In the genomic region with DNA sequence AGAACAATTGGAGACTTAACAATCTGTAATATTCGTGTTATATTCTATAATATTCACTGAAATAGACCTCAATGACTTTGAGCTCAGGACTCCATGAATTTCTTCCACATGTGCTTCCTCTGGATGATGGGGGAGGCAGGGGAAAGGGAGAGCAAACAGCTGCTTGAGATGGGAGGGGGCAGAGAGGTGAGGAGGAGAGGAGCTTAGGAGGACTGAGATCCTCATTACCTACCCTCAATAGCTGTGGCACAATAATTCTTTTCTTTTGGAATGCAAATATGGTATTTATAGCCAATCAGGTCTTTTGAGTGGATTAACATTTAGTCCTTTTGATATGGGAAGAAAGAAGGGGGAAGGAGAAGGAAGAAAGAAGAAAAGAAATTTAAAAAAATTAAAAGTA, we compare ENCODE assay signal across 12 cellular contexts.
DNase-seq lines count a peak whose midpoint lies in the region; ATAC-seq, FAIRE-seq and TF ChIP-seq lines count a peak whose summit lies in the region.
"Had no signal": no experiment of that assay in that cellular context is flagged by ENCODE, and none has a peak within 500 bp of the region (broad histone marks: within the 10 kb centered on the region; RNA-seq: fewer than 3 reads in every experiment).

No MANE protein-coding gene starts in this region.

- POLR2A ChIA-PET in CD4-positive, alpha-beta T cell (lab: Charles Lee), result interaction anchor here (0.9 to 3.5 kb wide), 5 partner anchors 15 to 214 kb away, joined by 3 to 17 read pairs (median 9); a partner anchor contains a TSS
- POLR2A ChIA-PET in GM12878 (lab: Charles Lee), result interaction anchor here (0.7 to 3.4 kb wide), 13 partner anchors 9 to 208 kb away, joined by 3 to 20 read pairs (median 4); no protein-coding TSS in a partner anchor

- H3K36me3 ChIP-seq in GM12878 (ENCODE audit: control insufficient read depth in 2 of 2, insufficient read depth in 2 of 2, low read length in 1 of 2) (no peaks in the 10 kb centered on the region), neural progenitor cell (no peaks in the 10 kb centered on the region)
- H3K36me3 ChIP-seq: cardiac muscle cell had no signal

- H3K27ac ChIP-seq in CD4-positive, alpha-beta T cell (ENCODE audit: low read depth, low read length), result no peak overlapping the region
- H3K27ac ChIP-seq in GM12878 (ENCODE audit: control insufficient read depth, insufficient read depth) (peak overlapping the region; percentile 99), neural progenitor cell (no peak overlapping the region)
- H3K27ac ChIP-seq: cardiac muscle cell, HL-60 had no signal

- no peaks in the 10 kb centered on the region for H3K27me3 ChIP-seq in CD4-positive, alpha-beta T cell (ENCODE audit: control insufficient read depth, insufficient read depth, low read length)
- H3K27me3 ChIP-seq in GM12878 (replicated peaks in 1 of 2; ENCODE audit: control insufficient read depth in 2 of 2, insufficient read depth in 2 of 2, low read length in 1 of 2), result no peaks in the 10 kb centered on the region
- H3K27me3 ChIP-seq in neural progenitor cell, result no peaks in the 10 kb centered on the region
- H3K27me3 ChIP-seq: cardiac muscle cell had no signal

- H3K9me3 Mint-ChIP-seq in CD4-positive, alpha-beta T cell, result no peaks in the 10 kb centered on the region
- H3K9me3 Mint-ChIP-seq in HFFc6, result no peaks in the 10 kb centered on the region
- no peaks in the 10 kb centered on the region for H3K9me3 Mint-ChIP-seq in neural progenitor cell

- ATAC-seq in CD4-positive, alpha-beta T cell (ENCODE audit: poor library complexity), result no peak
- no peak for ATAC-seq in GM12878
- ATAC-seq: activated CD8-positive, alpha-beta memory T cell treated with anti-CD3 and anti-CD28 coated beads, Interleukin-2, amount 10 ng/mL, durations not matched to agents 7 days and 5 days had no signal

- no peak for TF ChIP-seq EP300 in GM12878 (IDR thresholded peaks at IDR 0.05; ENCODE audit: borderline replicate concordance in 1 of 2, control insufficient read depth in 1 of 2, low read depth in 2 of 2, low read length in 2 of 2)

- no peak for FAIRE-seq in GM12878 (lab: Jason Lieb, UNC)
- no peak for FAIRE-seq in D721Med (lab: Jason Lieb, UNC)

- H3K4me3 Mint-ChIP-seq in CD4-positive, alpha-beta T cell, result peak overlapping the region; percentile 50
- H3K4me3 Mint-ChIP-seq in HFFc6, result no peak overlapping the region; the same call in 1 of the 2 replicates
- H3K4me3 Mint-ChIP-seq in neural progenitor cell, result no peak overlapping the region
- H3K4me3 Mint-ChIP-seq: activated CD8-positive, alpha-beta memory T cell treated with anti-CD3 and anti-CD28 coated beads, Interleukin-2, amount 10 ng/mL, durations not matched to agents 7 days and 5 days had no signal

- H2AFZ ChIP-seq in GM12878 (ENCODE audit: control insufficient read depth, low read depth, low read length), result peak overlapping the region; percentile 57
- no peak overlapping the region for H2AFZ ChIP-seq in neural progenitor cell (replicated peaks)

- peaks cover 80% of the 10 kb centered on the region for H3K4me1 Mint-ChIP-seq in CD4-positive, alpha-beta T cell (ENCODE audit: low read depth)
- H3K4me1 Mint-ChIP-seq in HFFc6 (ENCODE audit: low read depth) (peaks cover 71% of the 10 kb centered on the region), neural progenitor cell (peaks cover 59% of the 10 kb centered on the region)

- RAD21 ChIA-PET in GM12878 (lab: Charles Lee; ENCODE audit: unreplicated experiment), result interaction anchor here (0.7 to 3.7 kb wide), 20 partner anchors 12 to 282 kb away, joined by 3 to 30 read pairs (median 6); a partner anchor contains a TSS

- intact Hi-C loops in CD4-positive, alpha-beta T cell (cut with DNase I, micrococcal nuclease), result loop anchor here (5.0 kb wide), 2 partner anchors 35 to 95 kb away; no protein-coding TSS in a partner anchor
- intact Hi-C loops in GM12878 (cut with micrococcal nuclease; ENCODE audit: unreplicated experiment), result loop anchor here (2.0 to 10.0 kb wide), 5 partner anchors 35 to 407 kb away; no protein-coding TSS in a partner anchor

- CTCF ChIA-PET in CD4-positive, alpha-beta T cell (lab: Charles Lee), result interaction anchor here (0.6 to 1.5 kb wide), 4 partner anchors 12 to 258 kb away, joined by 3 to 7 read pairs (median 4); no protein-coding TSS in a partner anchor
- CTCF ChIA-PET in GM12878 (lab: Yijun Ruan, JAX), result interaction anchor here (0.6 to 2.0 kb wide), 12 partner anchors 14 to 282 kb away, joined by 3 to 6 read pairs (median 3); no protein-coding TSS in a partner anchor

- H3K9me3 ChIP-seq in CD4-positive, alpha-beta T cell (ENCODE audit: control insufficient read depth, low read length), result no peaks in the 10 kb centered on the region
- H3K9me3 ChIP-seq in GM12878 (replicated peaks; ENCODE audit: control insufficient read depth, insufficient read depth, low read length) (no peaks in the 10 kb centered on the region), neural progenitor cell (ENCODE audit: low read depth) (no peaks in the 10 kb centered on the region)

- H3K79me2 ChIP-seq in GM12878 (ENCODE audit: control insufficient read depth, insufficient read depth, low read length), result peaks cover 2% of the 10 kb centered on the region; the same call in 1 of the 2 replicates
- H3K79me2 ChIP-seq in neural progenitor cell (ENCODE audit: low read depth), result no peaks in the 10 kb centered on the region

- no peak for DNase-seq in CD4-positive, alpha-beta T cell
- DNase-seq in HFFc6 (no peak), GM12878 (ENCODE audit: low read depth, low spot score) (no peak), neural progenitor cell (ENCODE audit: low spot score) (peak; percentile 46), H4 (ENCODE audit: low spot score) (no peak), cortex of kidney (lab: John Stamatoyannopoulos, UW) (no peak), D721Med (ENCODE audit: insufficient read length, low spot score) (no peak), NCI-H69 (lab: John Stamatoyannopoulos, UW) (no peak)
- DNase-seq: activated CD8-positive, alpha-beta memory T cell treated with anti-CD3 and anti-CD28 coated beads, Interleukin-2, amount 10 ng/mL, durations not matched to agents 7 days and 5 days; NCI-H2081 had no signal

- H3F3A ChIP-seq in neural progenitor cell (ENCODE audit: low read depth), result peaks cover 47% of the 10 kb centered on the region

- peaks cover 78% of the 10 kb centered on the region for H3K4me1 ChIP-seq in GM12878 (ENCODE audit: control insufficient read depth, insufficient read depth, low read length)
- H3K4me1 ChIP-seq in neural progenitor cell, result peaks cover 51% of the 10 kb centered on the region

- no peak for TF ChIP-seq CTCF in CD4-positive, alpha-beta T cell (IDR thresholded peaks at IDR 0.05)
- TF ChIP-seq CTCF in HFFc6 (IDR thresholded peaks at IDR 0.05) (no peak), GM12878 (IDR thresholded peaks at IDR 0.05 in 2 of 3, conservative IDR thresholded peaks at IDR 0.05 in 1 of 3; ENCODE audit: control insufficient read depth in 2 of 3, extremely low read depth in 1 of 3, insufficient read depth in 1 of 3, low read depth in 3 of 3, low read length in 3 of 3) (no peak), neural progenitor cell (IDR thresholded peaks at IDR 0.05) (no peak), D721Med (IDR thresholded peaks at IDR 0.05; ENCODE audit: insufficient read depth, missing control alignments) (no peak)

- peak overlapping the region; percentile 42 for H3K9ac ChIP-seq in GM12878 (ENCODE audit: control insufficient read depth, insufficient read depth, low read length)
- no peak overlapping the region for H3K9ac ChIP-seq in neural progenitor cell

- H3K4me2 ChIP-seq in GM12878 (ENCODE audit: control insufficient read depth, insufficient read depth) (peak overlapping the region; percentile 29), neural progenitor cell (peak overlapping the region; percentile 57)

- TF ChIP-seq POLR2A in GM12878 (IDR thresholded peaks at IDR 0.05; ENCODE audit: low read depth, low read length), result no peak

- BruUV-seq in GM12878 (replicated peaks; lab: Mats Ljungman, UMichigan), result no TSS peak

- WGBS in GM12878 (ENCODE audit: insufficient coverage, insufficient replicate concordance, low lambda C conversion rate, missing lambda C conversion rate), result 0% methylated on average over 1 of the region's 1 CpG

- in situ Hi-C loops in GM12878 (cut with MboI), result no loop called here

- SMC1A ChIA-PET in GM12878 (lab: Charles Lee; ENCODE audit: uncharacterized antibody, unreplicated experiment), result interaction anchor here (0.9 to 12.4 kb wide), 32 partner anchors 11 to 282 kb away, joined by 3 to 149 read pairs (median 6); no protein-coding TSS in a partner anchor

- H4K20me1 ChIP-seq in GM12878 (ENCODE audit: control insufficient read depth, insufficient read depth) (no peaks in the 10 kb centered on the region), neural progenitor cell (ENCODE audit: low read depth) (no peaks in the 10 kb centered on the region)

- H3K36me3 Mint-ChIP-seq in CD4-positive, alpha-beta T cell (ENCODE audit: low read depth), result no peaks in the 10 kb centered on the region
- H3K36me3 Mint-ChIP-seq in HFFc6 (ENCODE audit: low read depth) (no peaks in the 10 kb centered on the region), neural progenitor cell (no peaks in the 10 kb centered on the region)
- H3K36me3 Mint-ChIP-seq: activated CD8-positive, alpha-beta memory T cell treated with anti-CD3 and anti-CD28 coated beads, Interleukin-2, amount 10 ng/mL, durations not matched to agents 7 days and 5 days had no signal

- peak overlapping the region; percentile 92 for H3K27ac Mint-ChIP-seq in CD4-positive, alpha-beta T cell
- H3K27ac Mint-ChIP-seq in HFFc6 (peak overlapping the region; percentile 78), neural progenitor cell (no peak overlapping the region)

- H3K27me3 Mint-ChIP-seq in CD4-positive, alpha-beta T cell, result no peaks in the 10 kb centered on the region
- H3K27me3 Mint-ChIP-seq in HFFc6 (ENCODE audit: insufficient read depth) (no peaks in the 10 kb centered on the region), neural progenitor cell (ENCODE audit: insufficient read depth, low read depth) (no peaks in the 10 kb centered on the region)
- H3K27me3 Mint-ChIP-seq: activated CD8-positive, alpha-beta memory T cell treated with anti-CD3 and anti-CD28 coated beads, Interleukin-2, amount 10 ng/mL, durations not matched to agents 7 days and 5 days had no signal

- TF ChIP-seq RAD21 in GM12878 (IDR thresholded peaks at IDR 0.05; ENCODE audit: insufficient read depth, low read depth, low read length), result no peak

- H3K4me3 ChIP-seq in GM12878 (no peak overlapping the region), neural progenitor cell (no peak overlapping the region)
- H3K4me3 ChIP-seq: cardiac muscle cell had no signal

TF ChIP-seq in GM12878, 131 proteins besides CTCF, POLR2A, EP300 and RAD21:
- TF ChIP-seq ETV6 (conservative IDR thresholded peaks at IDR 0.05 in 1 of 2, IDR thresholded peaks at IDR 0.05 in 1 of 2; ENCODE audit: borderline replicate concordance in 1 of 2, low read depth in 1 of 2) (peak in 1 of 2 experiments; percentile 44; a peak in 1 of 4 replicates), CBX5 (IDR thresholded peaks at IDR 0.05; ENCODE audit: low read depth) (no peak), NFXL1 (IDR thresholded peaks at IDR 0.05; ENCODE audit: borderline replicate concordance) (peak; percentile 84; the same call in 1 of the 2 replicates)
